ENCODE assay signal across 8 cellular contexts in genomic region chr18:75070625-75071483, GRCh38.
DNase-seq lines count a peak whose midpoint lies in the region; ATAC-seq, FAIRE-seq and TF ChIP-seq lines count a peak whose summit lies in the region.

No MANE protein-coding gene starts in this region.

- peak; percentile 66 for DNase-seq in Daoy (ENCODE audit: low read depth)
- DNase-seq in GM23248, result peak; percentile 89
- peak; percentile 85 for DNase-seq in LNCaP clone FGC (ENCODE audit: low read depth)
- peak in 2 of 3 donors; percentile 38 to 47 for DNase-seq in T-helper 17 cell
- DNase-seq in ascending aorta (ENCODE audit: low spot score in 2 of 2), result peak; percentile 36 to 70
- peak; percentile 74 for DNase-seq in kidney
- peak; percentile 55 for DNase-seq in stimulated activated CD4-positive, alpha-beta T cell treated with anti-CD3 and anti-CD28 coated beads, Interleukin-2, amount 100 ng/mL, for 4 hours (ENCODE audit: low read depth)
- DNase-seq in glutamatergic neuron, result no peak

- no peak for TF ChIP-seq CTCF in LNCaP clone FGC (IDR thresholded peaks at IDR 0.05; ENCODE audit: control insufficient read depth, extremely low read depth, insufficient read depth)
- no peak for TF ChIP-seq CTCF in ascending aorta (IDR thresholded peaks at IDR 0.05)
- TF ChIP-seq CTCF in kidney (IDR thresholded peaks at IDR 0.05; ENCODE audit: borderline replicate concordance, extremely low read depth, insufficient read depth), result no peak
- no peak for TF ChIP-seq CTCF in glutamatergic neuron (IDR thresholded peaks at IDR 0.05; ENCODE audit: partially characterized antibody, unreplicated experiment)

- in situ Hi-C loops in GM23248 (cut with MboI), result no loop called here

- H3K4me2 ChIP-seq in GM23248 (ENCODE audit: unreplicated experiment), result peak overlapping the region; percentile 42

- no peaks in the 10 kb centered on the region for H3F3A ChIP-seq in GM23248 (ENCODE audit: insufficient read depth)

- WGBS in GM23248 (ENCODE audit: low coverage in 1 of 2, low lambda C conversion rate in 2 of 2, missing lambda C conversion rate in 2 of 2), 2 experiments, result 56 to 58% methylated on average over 22 of the region's 22 CpGs

- H3K36me3 Mint-ChIP-seq in T-helper 17 cell (ENCODE audit: low read depth) (peaks cover 2% of the 10 kb centered on the region), glutamatergic neuron (ENCODE audit: unreplicated experiment) (no peaks in the 10 kb centered on the region)

- H3K27me3 ChIP-seq in GM23248 (replicated peaks; ENCODE audit: insufficient read depth) (no peaks in the 10 kb centered on the region), ascending aorta (no peaks in the 10 kb centered on the region)

- no peaks in the 10 kb centered on the region for H3K9me3 ChIP-seq in GM23248 (ENCODE audit: low read depth)
- no peaks in the 10 kb centered on the region for H3K9me3 ChIP-seq in T-helper 17 cell (ENCODE audit: control insufficient read depth, low read length, poor library complexity, severe bottlenecking)
- H3K9me3 ChIP-seq in ascending aorta, result peaks cover 0 to under 1% of the 10 kb centered on the region in 2 donors
- H3K9me3 ChIP-seq in kidney (ENCODE audit: control insufficient read depth in 1 of 2, low read length in 2 of 2), result no peaks in the 10 kb centered on the region

- no peaks in the 10 kb centered on the region for H3K27me3 Mint-ChIP-seq in T-helper 17 cell
- H3K27me3 Mint-ChIP-seq in glutamatergic neuron (ENCODE audit: unreplicated experiment), result peaks cover 9% of the 10 kb centered on the region

- H3K79me2 ChIP-seq in GM23248 (ENCODE audit: insufficient read depth), result no peaks in the 10 kb centered on the region

- intact Hi-C loops in ascending aorta (cut with DNase I), result no loop called here
- intact Hi-C loops in kidney (cut with DNase I), result no loop called here

- no peaks in the 10 kb centered on the region for H4K20me1 ChIP-seq in GM23248 (ENCODE audit: insufficient read depth)

- H3K9me2 ChIP-seq in GM23248 (ENCODE audit: insufficient read depth), result no peaks in the 10 kb centered on the region

- H3K27ac ChIP-seq in GM23248 (peak overlapping the region; percentile 41), ascending aorta (peak overlapping the region in 1 of 2 donors; percentile 41), kidney (ENCODE audit: low read depth in 2 of 2, low read length in 2 of 2) (peak overlapping the region; percentile 20 to 22)

- H3K4me3 Mint-ChIP-seq in T-helper 17 cell, result peak overlapping the region; percentile 91
- no peak overlapping the region for H3K4me3 Mint-ChIP-seq in glutamatergic neuron (ENCODE audit: unreplicated experiment)

- peaks cover 2% of the 10 kb centered on the region for H3K9me3 Mint-ChIP-seq in glutamatergic neuron (ENCODE audit: unreplicated experiment)

- H3K4me1 ChIP-seq in GM23248 (ENCODE audit: insufficient read depth) (peaks cover 9% of the 10 kb centered on the region), ascending aorta (no peaks in the 10 kb centered on the region), kidney (ENCODE audit: control insufficient read depth in 1 of 2, insufficient read depth in 1 of 2, low read depth in 1 of 2, low read length in 2 of 2) (no peaks in the 10 kb centered on the region)

- H3K27ac Mint-ChIP-seq in T-helper 17 cell (peak overlapping the region; percentile 99), glutamatergic neuron (ENCODE audit: unreplicated experiment) (no peak overlapping the region)

- H3K4me3 ChIP-seq in GM23248 (peak overlapping the region; percentile 46), LNCaP clone FGC (ENCODE audit: low read depth, low read length) (peak overlapping the region; percentile 26), ascending aorta (no peak overlapping the region), kidney (ENCODE audit: low read length in 2 of 2) (peak overlapping the region in 1 of 2 donors; percentile 29)

- H3K36me3 ChIP-seq in GM23248 (ENCODE audit: low read depth) (no peaks in the 10 kb centered on the region), ascending aorta (no peaks in the 10 kb centered on the region), kidney (ENCODE audit: control insufficient read depth in 1 of 2, insufficient read depth in 2 of 2, low read length in 2 of 2) (no peaks in the 10 kb centered on the region)

- ATAC-seq in T-helper 17 cell, result peak; percentile 86

- H2AFZ ChIP-seq in GM23248, result peak overlapping the region; percentile 15; the same call in 1 of the 2 replicates

- no peak for FAIRE-seq in kidney (lab: Jason Lieb, UNC)

- H3K9ac ChIP-seq in GM23248 (0 out of 2 replicates have a peak overlapping the region, but pooled peaks have one; percentile 10), kidney (ENCODE audit: low read length in 2 of 2) (no peak overlapping the region)

- peaks cover 24% of the 10 kb centered on the region for H3K4me1 Mint-ChIP-seq in T-helper 17 cell
- peaks cover 2% of the 10 kb centered on the region for H3K4me1 Mint-ChIP-seq in glutamatergic neuron (ENCODE audit: low read depth, unreplicated experiment)

Comparison
In these comparisons a context has a peak if more than half of its experiments do, and no peak if none do; other contexts are left out.
1. H3K4me3 ChIP-seq: peak in GM23248 (single experiment) and LNCaP clone FGC (single experiment); none in ascending aorta (0 of 2).